ENCODE assay signal across 9 cellular contexts in genomic region chr7:7944619-7945282, GRCh38. TPM values are rescaled to one million over a fixed set of nuclear protein-coding genes. Genes with fewer than 3 reads are reported as not detected.
A peak's percentile ranks its signal among the peaks of the same experiment; 100 is the strongest.
DNase-seq lines count a peak whose midpoint lies in the region; ATAC-seq, FAIRE-seq and TF ChIP-seq lines count a peak whose summit lies in the region.
"Had no signal": no experiment of that assay in that cellular context is flagged by ENCODE, and none has a peak within 500 bp of the region (broad histone marks: within the 10 kb centered on the region; RNA-seq: fewer than 3 reads in every experiment).

No MANE protein-coding gene starts in this region.

- peaks cover 27% of the 10 kb centered on the region for H3K4me1 Mint-ChIP-seq in activated T-helper 17 cell treated with anti-CD3 and anti-CD28 coated beads, Interleukin-2, amount 50 U/mL, for 72 hours

- H3K27ac ChIP-seq in KMS-11 (peak overlapping the region; percentile 74), small intestine (ENCODE audit: low read depth in 1 of 2, low read length in 1 of 2) (peak overlapping the region; percentile 11 to 55), ascending aorta (no peak overlapping the region), smooth muscle cell (ENCODE audit: low read depth) (no peak overlapping the region)

- H3K27ac Mint-ChIP-seq in activated T-helper 17 cell treated with anti-CD3 and anti-CD28 coated beads, Interleukin-2, amount 50 U/mL, for 72 hours: peak overlapping the region; percentile 85

- H3K9ac ChIP-seq in KMS-11 (peak overlapping the region; percentile 38; the same call in 1 of the 2 replicates), smooth muscle cell (ENCODE audit: low read depth) (no peak overlapping the region)

- H2AFZ ChIP-seq in KMS-11 (ENCODE audit: low read depth) (peak overlapping the region; percentile 10; the same call in 1 of the 2 replicates), smooth muscle cell (ENCODE audit: low read depth) (no peak overlapping the region)

- WGBS in small intestine, 3 donors: 63 to 79% (median 74%) methylated on average over 7 of the region's 7 CpGs
- WGBS in smooth muscle cell (ENCODE audit: low lambda C conversion rate): 78% methylated on average over 7 of the region's 7 CpGs

- peak; percentile 89 for ATAC-seq in GM21526 (IDR thresholded peaks at IDR 0.05; ENCODE audit: low FRiP score, unreplicated experiment)
- ATAC-seq in activated T-helper 17 cell treated with anti-CD3 and anti-CD28 coated beads, Interleukin-2, amount 50 U/mL, for 72 hours (replicated peaks): peak; percentile 97

- H3K4me1 ChIP-seq in KMS-11 (ENCODE audit: low read depth, poor library complexity, severe bottlenecking): peaks cover 84% of the 10 kb centered on the region
- no peaks in the 10 kb centered on the region for H3K4me1 ChIP-seq in small intestine (ENCODE audit: control insufficient read depth in 2 of 2, insufficient read depth in 1 of 2, low read depth in 1 of 2, low read length in 1 of 2)
- no peaks in the 10 kb centered on the region for H3K4me1 ChIP-seq in ascending aorta
- H3K4me1 ChIP-seq in smooth muscle cell (ENCODE audit: low read depth): no peaks in the 10 kb centered on the region

- H3K4me2 ChIP-seq in KMS-11 (peak overlapping the region; percentile 91), smooth muscle cell (no peak overlapping the region)

- H3K36me3 ChIP-seq in KMS-11 (ENCODE audit: insufficient read depth): no peaks in the 10 kb centered on the region
- no peaks in the 10 kb centered on the region for H3K36me3 ChIP-seq in small intestine (ENCODE audit: control insufficient read depth in 2 of 2, insufficient read depth in 2 of 2, low read length in 2 of 2)
- no peaks in the 10 kb centered on the region for H3K36me3 ChIP-seq in ascending aorta
- H3K36me3 ChIP-seq in smooth muscle cell (ENCODE audit: low read depth): no peaks in the 10 kb centered on the region

- intact Hi-C loops in ascending aorta (cut with DNase I): no loop called here

- H3K9me3 Mint-ChIP-seq in activated T-helper 17 cell treated with anti-CD3 and anti-CD28 coated beads, Interleukin-2, amount 50 U/mL, for 72 hours: no peaks in the 10 kb centered on the region
- H3K9me3 Mint-ChIP-seq: brain had no signal

- H3K4me3 Mint-ChIP-seq in activated T-helper 17 cell treated with anti-CD3 and anti-CD28 coated beads, Interleukin-2, amount 50 U/mL, for 72 hours: peak overlapping the region; percentile 78
- H3K4me3 Mint-ChIP-seq: brain had no signal

- H4K20me1 ChIP-seq in KMS-11 (ENCODE audit: insufficient read depth) (no peaks in the 10 kb centered on the region), smooth muscle cell (ENCODE audit: low read depth) (no peaks in the 10 kb centered on the region)

- H3K4me3 ChIP-seq in GM12864 (ENCODE audit: low read depth, low read length) (peak overlapping the region; percentile 26), KMS-11 (IDR thresholded peaks at IDR 0.05; ENCODE audit: insufficient read depth, low read depth, low read length) (no peak overlapping the region), small intestine (ENCODE audit: low read depth in 1 of 2, low read length in 2 of 2) (no peak overlapping the region), ascending aorta (no peak overlapping the region), smooth muscle cell (no peak overlapping the region)

- no peak for TF ChIP-seq CTCF in GM12864 (IDR thresholded peaks at IDR 0.05; ENCODE audit: low read depth, low read length, missing control alignments)
- no peak for TF ChIP-seq CTCF in KMS-11 (conservative IDR thresholded peaks at IDR 0.05; ENCODE audit: low read depth, low read length)
- no peak for TF ChIP-seq CTCF in ascending aorta (IDR thresholded peaks at IDR 0.05)
- TF ChIP-seq CTCF in smooth muscle cell (IDR thresholded peaks at IDR 0.05; ENCODE audit: borderline replicate concordance, insufficient read depth, poor library complexity, severe bottlenecking): no peak

- H3K79me2 ChIP-seq in KMS-11 (ENCODE audit: insufficient read depth, low read depth) (no peaks in the 10 kb centered on the region), smooth muscle cell (ENCODE audit: low read depth) (no peaks in the 10 kb centered on the region)

- no peak for FAIRE-seq in small intestine (lab: Jason Lieb, UNC)

- H3F3A ChIP-seq in smooth muscle cell (ENCODE audit: low read depth): no peaks in the 10 kb centered on the region

- H3K9me3 ChIP-seq in small intestine (ENCODE audit: control insufficient read depth, low read depth) (no peaks in the 10 kb centered on the region), ascending aorta (no peaks in the 10 kb centered on the region), smooth muscle cell (replicated peaks; ENCODE audit: low read depth) (no peaks in the 10 kb centered on the region)

- H3K27me3 ChIP-seq in KMS-11 (ENCODE audit: insufficient read depth, low read depth) (no peaks in the 10 kb centered on the region), small intestine (ENCODE audit: control insufficient read depth in 2 of 2, insufficient read depth in 2 of 2, low read length in 2 of 2) (no peaks in the 10 kb centered on the region), ascending aorta (no peaks in the 10 kb centered on the region), smooth muscle cell (ENCODE audit: low read depth) (no peaks in the 10 kb centered on the region)

- no peaks in the 10 kb centered on the region for H3K27me3 Mint-ChIP-seq in activated T-helper 17 cell treated with anti-CD3 and anti-CD28 coated beads, Interleukin-2, amount 50 U/mL, for 72 hours
- H3K27me3 Mint-ChIP-seq: brain had no signal

- peak; percentile 94 for DNase-seq in GM12864 (ENCODE audit: low read depth)
- peak; percentile 51 for DNase-seq in small intestine
- no peak for DNase-seq in mucosa of gallbladder (ENCODE audit: low spot score)
- no peak for DNase-seq in ascending aorta (ENCODE audit: low spot score in 2 of 2)
- no peak for DNase-seq in smooth muscle cell (lab: John Stamatoyannopoulos, UW; ENCODE audit: unreplicated experiment)

- no peaks in the 10 kb centered on the region for H3K36me3 Mint-ChIP-seq in activated T-helper 17 cell treated with anti-CD3 and anti-CD28 coated beads, Interleukin-2, amount 50 U/mL, for 72 hours (ENCODE audit: low read depth)
- H3K36me3 Mint-ChIP-seq: brain had no signal

RNA-seq across cellular contexts. Expression of gene GLCCI1, which starts 23.8 kb away (rescaled TPM):
- total RNA-seq in activated T-helper 17 cell treated with anti-CD3 and anti-CD28 coated beads, Interleukin-2, amount 50 U/mL, for 72 hours: 10 to 100 TPM; 22.3 to 29.1 TPM
- polyA plus RNA-seq in small intestine (1 to 10 TPM; 2.7 to 6.2 (median 3.8) TPM), smooth muscle cell (37.7 and 39.0 TPM in 2 replicates)
- total RNA-seq in mucosa of gallbladder (16.3 TPM), ascending aorta (0.21 TPM), smooth muscle cell (39.9 and 69.9 TPM in 2 replicates)

Comparison
In these comparisons a context has a peak if more than half of its experiments do, and no peak if none do; other contexts are left out.
1. DNase-seq: peak in GM12864 (single experiment) and small intestine (single experiment); none in mucosa of gallbladder (single experiment), ascending aorta (0 of 2) and smooth muscle cell (single experiment).
2. H3K27ac ChIP-seq: peak in KMS-11 (single experiment) and small intestine (2 of 2); none in ascending aorta (0 of 2) and smooth muscle cell (single experiment).
3. RNA of gene GLCCI1, which starts 23.8 kb away (total RNA-seq): 39.9 to 69.9 TPM in smooth muscle cell, 22.3 to 29.1 TPM in activated T-helper 17 cell treated with anti-CD3 and anti-CD28 coated beads, Interleukin-2, amount 50 U/mL, for 72 hours and 16.3 TPM in mucosa of gallbladder (single experiment); 0.21 TPM in ascending aorta (single experiment); every median in the first group is over 10 times any median in the second.